Comparison of ENCODE assay signal across 16 cellular contexts in genomic region chr11:62326719-62327118, GRCh38. TPM values are rescaled to one million over a fixed set of nuclear protein-coding genes. Genes with fewer than 3 reads are reported as not detected.
"Had no signal": no experiment of that assay in that cellular context is flagged by ENCODE, and none has a peak within 500 bp of the region (broad histone marks: within the 10 kb centered on the region; RNA-seq: fewer than 3 reads in every experiment).

No MANE protein-coding gene starts in this region.

RNA-seq across cellular contexts. Expression of gene SCGB1D4, which starts 27.8 kb away (rescaled TPM):
- total RNA-seq: chondrocyte; dermis blood vessel endothelial cell; esophagus squamous epithelium; heart right ventricle; left ventricle myocardium superior; lower lobe of right lung; mesothelial cell of epicardium; mucosa of descending colon; naive thymus-derived CD4-positive, alpha-beta T cell; occipital lobe; pulmonary artery endothelial cell; spleen; upper lobe of left lung had no signal
- polyA plus RNA-seq: heart right ventricle; immature natural killer cell; naive thymus-derived CD4-positive, alpha-beta T cell; ovary; spleen had no signal

RNA-seq across cellular contexts. Expression of gene SCGB2A2, which starts 56.8 kb away (rescaled TPM):
- total RNA-seq: chondrocyte; dermis blood vessel endothelial cell; heart right ventricle; left ventricle myocardium superior; lower lobe of right lung; mesothelial cell of epicardium; mucosa of descending colon; naive thymus-derived CD4-positive, alpha-beta T cell; occipital lobe; ovary; pulmonary artery endothelial cell; spleen; testis; upper lobe of left lung had no signal
- polyA plus RNA-seq: heart right ventricle; immature natural killer cell; naive thymus-derived CD4-positive, alpha-beta T cell; ovary; spleen had no signal
